ENCODE assay signal across 1 cellular context in genomic region chr1:227903614-227904501, GRCh38.
TF ChIP-seq lines count a peak whose summit lies in the region.

No MANE protein-coding gene starts in this region.

TF ChIP-seq in H1, 55 proteins besides CTCF, POLR2A, EP300 and RAD21 (continued from another document):
- TF ChIP-seq CHD7 (IDR thresholded peaks at IDR 0.05; ENCODE audit: insufficient replicate concordance, low read length) (no peak), CBX8 (IDR thresholded peaks at IDR 0.05; ENCODE audit: borderline replicate concordance, low read depth, low read length) (no peak), SIN3A (conservative IDR thresholded peaks at IDR 0.05 in 1 of 2, IDR thresholded peaks at IDR 0.05 in 1 of 2; ENCODE audit: low read depth in 1 of 2, low read length in 2 of 2) (no peak), CBX5 (IDR thresholded peaks at IDR 0.05; ENCODE audit: low read depth, low read length) (no peak), EZH2 (IDR thresholded peaks at IDR 0.05; ENCODE audit: low read depth, low read length, severe bottlenecking) (no peak), PHF8 (conservative IDR thresholded peaks at IDR 0.05; ENCODE audit: low read depth, low read length) (no peak), TCF12 (IDR thresholded peaks at IDR 0.05; ENCODE audit: low read depth, low read length) (no peak), ASH2L (IDR thresholded peaks at IDR 0.05; ENCODE audit: low read length) (no peak), TAF7 (optimal IDR thresholded peaks at IDR 0.05; ENCODE audit: borderline replicate concordance, low read depth, low read length) (no peak), TEAD4 (IDR thresholded peaks at IDR 0.05; ENCODE audit: low read depth, low read length) (no peak)
